ENCODE assay signal across 11 cellular contexts in genomic region chr14:75647650-75648049, GRCh38. TPM values are rescaled to one million over a fixed set of nuclear protein-coding genes. Genes with fewer than 3 reads are reported as not detected.
A peak's percentile ranks its signal among the peaks of the same experiment; 100 is the strongest.
DNase-seq lines count a peak whose midpoint lies in the region; ATAC-seq, FAIRE-seq and TF ChIP-seq lines count a peak whose summit lies in the region.
"Had no signal": no experiment of that assay in that cellular context is flagged by ENCODE, and none has a peak within 500 bp of the region (broad histone marks: within the 10 kb centered on the region; RNA-seq: fewer than 3 reads in every experiment).

No MANE protein-coding gene starts in this region.

- H3K79me1 ChIP-seq in mesenchymal stem cell (replicated peaks; ENCODE audit: low read length, poor library complexity, severe bottlenecking): peaks cover 17% of the 10 kb centered on the region

- no peak for DNase-seq in stimulated activated naive CD8-positive, alpha-beta T cell treated with anti-CD3 and anti-CD28 coated beads, Interleukin-15, Interleukin-2, amounts not matched to agents 100 U/mL and 50 U/mL, for 24 hours
- DNase-seq in fibroblast of pulmonary artery (ENCODE audit: low read depth): peak; percentile 45
- DNase-seq in mesenchymal stem cell: no peak
- no peak for DNase-seq in small intestine
- no peak for DNase-seq in NCI-H2107 (lab: John Stamatoyannopoulos, UW)
- no peak for DNase-seq in iPS-NIHi7 (ENCODE audit: extremely low spot score)
- DNase-seq in NCI-H2227 (lab: John Stamatoyannopoulos, UW; ENCODE audit: unreplicated experiment): no peak
- DNase-seq: activated gamma-delta T cell had no signal

- no peak for FAIRE-seq in small intestine (lab: Jason Lieb, UNC)

- no peak overlapping the region for H4K8ac ChIP-seq in mesenchymal stem cell (ENCODE audit: low read length)

- no peak overlapping the region for H3K23ac ChIP-seq in mesenchymal stem cell (ENCODE audit: low read length in 2 of 2)

- H2BK15ac ChIP-seq in mesenchymal stem cell (ENCODE audit: low read depth, poor library complexity, severe bottlenecking): no peak overlapping the region

- H2AFZ ChIP-seq in mesenchymal stem cell (ENCODE audit: low read depth, low read length): no peak overlapping the region

- no peak overlapping the region for H2BK12ac ChIP-seq in mesenchymal stem cell (ENCODE audit: low read length in 2 of 2)

- H3K27me3 Mint-ChIP-seq in stimulated activated naive CD8-positive, alpha-beta T cell treated with anti-CD3 and anti-CD28 coated beads, Interleukin-15, Interleukin-2, amounts not matched to agents 100 ng/mL and 50 ng/mL, for 24 hours: no peaks in the 10 kb centered on the region

- H3K9me3 Mint-ChIP-seq in stimulated activated naive CD8-positive, alpha-beta T cell treated with anti-CD3 and anti-CD28 coated beads, Interleukin-15, Interleukin-2, amounts not matched to agents 100 ng/mL and 50 ng/mL, for 24 hours: no peaks in the 10 kb centered on the region

- no peak overlapping the region for H3K4me3 Mint-ChIP-seq in stimulated activated naive CD8-positive, alpha-beta T cell treated with anti-CD3 and anti-CD28 coated beads, Interleukin-15, Interleukin-2, amounts not matched to agents 100 ng/mL and 50 ng/mL, for 24 hours

- no peak overlapping the region for H3K9ac ChIP-seq in mesenchymal stem cell (ENCODE audit: low read length)

- H3K4ac ChIP-seq in mesenchymal stem cell (ENCODE audit: low read depth in 1 of 2, low read length in 2 of 2): no peak overlapping the region

- peak overlapping the region; percentile 42 for H2AK5ac ChIP-seq in mesenchymal stem cell (ENCODE audit: low read length, severe bottlenecking)

- 93% methylated on average over 3 of the region's 3 CpGs for whole genome bisulfite sequencing in mesenchymal stem cell
- WGBS in small intestine, 3 donors: 90 to 92% (median 91%) methylated on average over 3 of the region's 3 CpGs

- H3K18ac ChIP-seq in mesenchymal stem cell (ENCODE audit: low read depth in 1 of 2, low read length in 2 of 2): peak overlapping the region in 1 of 2 experiments; percentile 3

- H3K36me3 ChIP-seq in mesenchymal stem cell (ENCODE audit: control insufficient read depth in 1 of 2, insufficient read depth in 2 of 2, low read depth in 1 of 2, low read length in 2 of 2) (peaks cover 17 to 36% of the 10 kb centered on the region in 2 experiments), small intestine (ENCODE audit: control insufficient read depth in 2 of 2, insufficient read depth in 2 of 2, low read length in 2 of 2) (peaks cover 8 to 20% of the 10 kb centered on the region in 2 donors)

- H3K9me3 ChIP-seq in mesenchymal stem cell (ENCODE audit: control insufficient read depth, low read length) (no peaks in the 10 kb centered on the region), small intestine (ENCODE audit: control insufficient read depth, low read depth) (no peaks in the 10 kb centered on the region)
- H3K9me3 ChIP-seq: tibial artery had no signal

- no peaks in the 10 kb centered on the region for H3K27me3 ChIP-seq in mesenchymal stem cell (ENCODE audit: control insufficient read depth in 1 of 2, insufficient read depth in 1 of 2, low read length in 2 of 2)
- no peaks in the 10 kb centered on the region for H3K27me3 ChIP-seq in small intestine (ENCODE audit: control insufficient read depth in 2 of 2, insufficient read depth in 2 of 2, low read length in 2 of 2)
- H3K27me3 ChIP-seq: tibial artery had no signal

- H3K4me1 ChIP-seq in mesenchymal stem cell (ENCODE audit: control insufficient read depth, insufficient read depth, low read depth, low read length) (peaks cover 22% of the 10 kb centered on the region), small intestine (ENCODE audit: control insufficient read depth in 2 of 2, insufficient read depth in 1 of 2, low read depth in 1 of 2, low read length in 1 of 2) (no peaks in the 10 kb centered on the region)

- no peak for TF ChIP-seq CTCF in fibroblast of pulmonary artery (IDR thresholded peaks at IDR 0.05; ENCODE audit: low read length, missing control alignments)

- ATAC-seq in stimulated activated naive CD8-positive, alpha-beta T cell treated with anti-CD3 and anti-CD28 coated beads, Interleukin-15, Interleukin-2, amounts not matched to agents 100 U/mL and 50 U/mL, for 24 hours: no peak

- H3K4me2 ChIP-seq in mesenchymal stem cell (ENCODE audit: low read length, poor library complexity, severe bottlenecking): no peak overlapping the region

- peak overlapping the region; percentile 31 for H3K27ac Mint-ChIP-seq in stimulated activated naive CD8-positive, alpha-beta T cell treated with anti-CD3 and anti-CD28 coated beads, Interleukin-15, Interleukin-2, amounts not matched to agents 100 ng/mL and 50 ng/mL, for 24 hours

- H2BK5ac ChIP-seq in mesenchymal stem cell (ENCODE audit: low read depth, low read length, poor library complexity, severe bottlenecking): peak overlapping the region; percentile 36

- H3K4me3 ChIP-seq in fibroblast of pulmonary artery (replicated peaks; ENCODE audit: low read depth, low read length) (no peak overlapping the region), mesenchymal stem cell (ENCODE audit: insufficient read depth in 1 of 2, low read depth in 1 of 2, low read length in 2 of 2) (no peak overlapping the region), small intestine (ENCODE audit: low read depth in 1 of 2, low read length in 2 of 2) (no peak overlapping the region)
- H3K4me3 ChIP-seq: tibial artery had no signal

- peaks cover 44% of the 10 kb centered on the region for H3K36me3 Mint-ChIP-seq in stimulated activated naive CD8-positive, alpha-beta T cell treated with anti-CD3 and anti-CD28 coated beads, Interleukin-15, Interleukin-2, amounts not matched to agents 100 ng/mL and 50 ng/mL, for 24 hours (ENCODE audit: low read depth)

- H2BK120ac ChIP-seq in mesenchymal stem cell (ENCODE audit: low read depth, low read length): no peak overlapping the region

- no peaks in the 10 kb centered on the region for H3K4me1 Mint-ChIP-seq in stimulated activated naive CD8-positive, alpha-beta T cell treated with anti-CD3 and anti-CD28 coated beads, Interleukin-15, Interleukin-2, amounts not matched to agents 100 ng/mL and 50 ng/mL, for 24 hours (ENCODE audit: low read depth)

- H3K27ac ChIP-seq in mesenchymal stem cell (ENCODE audit: low read length, poor library complexity, severe bottlenecking) (peak overlapping the region; percentile 97), small intestine (ENCODE audit: low read depth in 1 of 2, low read length in 1 of 2) (no peak overlapping the region)
- H3K27ac ChIP-seq: HL-60, tibial artery had no signal

- no peak overlapping the region for H3K14ac ChIP-seq in mesenchymal stem cell (ENCODE audit: low read length in 2 of 2)

- no peak overlapping the region for H4K91ac ChIP-seq in mesenchymal stem cell (ENCODE audit: low read length)

RNA-seq across cellular contexts. Expression of gene ERG28, which starts 13.0 kb away (rescaled TPM):
- polyA plus RNA-seq in mesenchymal stem cell (2013, experiment 1 of 2): 84.7 TPM
- 84.6 TPM for polyA plus RNA-seq in mesenchymal stem cell (2013, experiment 2 of 2)
- polyA plus RNA-seq in small intestine: 10 to 100 TPM in 1 of 3 donors, 1 to 10 TPM in 2; 4.1 to 26.8 (median 6.0) TPM

RNA-seq across cellular contexts. Expression of gene TTLL5, which starts 13.4 kb away (rescaled TPM):
- 18.6 TPM for polyA plus RNA-seq in mesenchymal stem cell (2013, experiment 1 of 2)
- 17.5 TPM for polyA plus RNA-seq in mesenchymal stem cell (2013, experiment 2 of 2)
- polyA plus RNA-seq in small intestine: 10 to 100 TPM in 1 of 3 donors, 1 to 10 TPM in 2; 4.6 to 12.1 (median 4.9) TPM
